Comparison of ENCODE assay signal across 24 cellular contexts in genomic region chr2:166784296-166784946, GRCh38.
DNase-seq lines count a peak whose midpoint lies in the region; ATAC-seq and TF ChIP-seq lines count a peak whose summit lies in the region.
"Had no signal": no experiment of that assay in that cellular context is flagged by ENCODE, and none has a peak within 500 bp of the region (broad histone marks: within the 10 kb centered on the region; RNA-seq: fewer than 3 reads in every experiment).

No MANE protein-coding gene starts in this region.

- CTCF ChIA-PET in WTC11 (lab: Charles Lee) = no interaction called here
- CTCF ChIA-PET in GM10248 (lab: Yijun Ruan, JAX) = no interaction called here

- ATAC-seq in WTC11 (peak; percentile 30; the same call in 1 of the 2 replicates), GM18868 (IDR thresholded peaks at IDR 0.05; ENCODE audit: unreplicated experiment) (no peak), T-helper 17 cell (no peak)
- ATAC-seq: activated T-helper 17 cell treated with anti-CD3 and anti-CD28 coated beads, Interleukin-2, amount 50 U/mL, for 72 hours; Panc1; stimulated activated memory B cell treated with anti-CD40 and anti-IgM and Interleukin-4, amounts not matched to agents 10 μg/mL and 1 μg/mL and 100 μg/mL, for 72 hours had no signal

- no peaks in the 10 kb centered on the region for H3K9me3 ChIP-seq in T-helper 17 cell (ENCODE audit: control insufficient read depth, low read length, poor library complexity, severe bottlenecking)
- H3K9me3 ChIP-seq: BE2C, Caco-2, SJSA1, uterus had no signal

- POLR2A ChIA-PET in WTC11 (lab: Charles Lee) = no interaction called here
- POLR2A ChIA-PET in GM10248 (lab: Yijun Ruan, JAX) = no interaction called here

- H3K4me1 Mint-ChIP-seq in WTC11 (peaks cover 53% of the 10 kb centered on the region), T-helper 17 cell (no peaks in the 10 kb centered on the region)
- no peaks in the 10 kb centered on the region for H3K4me1 Mint-ChIP-seq in activated CD4-positive, alpha-beta T cell treated with anti-CD3 and anti-CD28 coated beads, Interleukin-2, amount 10 ng/mL, durations not matched to agents 24 days and 14 days
- H3K4me1 Mint-ChIP-seq: activated naive CD8-positive, alpha-beta T cell treated with anti-CD3 and anti-CD28 coated beads for 36 hours; activated T-helper 17 cell treated with anti-CD3 and anti-CD28 coated beads, Interleukin-2, amount 50 U/mL, for 72 hours; central memory CD8-positive, alpha-beta T cell; stimulated activated memory B cell treated with anti-CD40 and anti-IgM and Interleukin-4, amounts not matched to agents 10 μg/mL and 1 μg/mL and 100 μg/mL, for 72 hours had no signal

- H3K4me3 Mint-ChIP-seq in WTC11 (no peak overlapping the region), T-helper 17 cell (no peak overlapping the region)
- no peak overlapping the region for H3K4me3 Mint-ChIP-seq in activated CD4-positive, alpha-beta T cell treated with anti-CD3 and anti-CD28 coated beads, Interleukin-2, amount 10 ng/mL, durations not matched to agents 24 days and 14 days
- H3K4me3 Mint-ChIP-seq: activated naive CD8-positive, alpha-beta T cell treated with anti-CD3 and anti-CD28 coated beads for 36 hours; activated T-helper 17 cell treated with anti-CD3 and anti-CD28 coated beads, Interleukin-2, amount 50 U/mL, for 72 hours; central memory CD8-positive, alpha-beta T cell; neural crest cell; stimulated activated memory B cell treated with anti-CD40 and anti-IgM and Interleukin-4, amounts not matched to agents 10 μg/mL and 1 μg/mL and 100 μg/mL, for 72 hours had no signal

- H3K27ac Mint-ChIP-seq in WTC11 (no peak overlapping the region), T-helper 17 cell (no peak overlapping the region)
- H3K27ac Mint-ChIP-seq in activated CD4-positive, alpha-beta T cell treated with anti-CD3 and anti-CD28 coated beads, Interleukin-2, amount 10 ng/mL, durations not matched to agents 24 days and 14 days = no peak overlapping the region
- H3K27ac Mint-ChIP-seq: activated naive CD8-positive, alpha-beta T cell treated with anti-CD3 and anti-CD28 coated beads for 36 hours; activated T-helper 17 cell treated with anti-CD3 and anti-CD28 coated beads, Interleukin-2, amount 50 U/mL, for 72 hours; stimulated activated memory B cell treated with anti-CD40 and anti-IgM and Interleukin-4, amounts not matched to agents 10 μg/mL and 1 μg/mL and 100 μg/mL, for 72 hours had no signal

- H3K9me3 Mint-ChIP-seq in WTC11 = no peaks in the 10 kb centered on the region
- H3K9me3 Mint-ChIP-seq in activated CD4-positive, alpha-beta T cell treated with anti-CD3 and anti-CD28 coated beads, Interleukin-2, amount 10 ng/mL, durations not matched to agents 24 days and 14 days = no peaks in the 10 kb centered on the region
- H3K9me3 Mint-ChIP-seq: activated naive CD8-positive, alpha-beta T cell treated with anti-CD3 and anti-CD28 coated beads for 36 hours; activated T-helper 17 cell treated with anti-CD3 and anti-CD28 coated beads, Interleukin-2, amount 50 U/mL, for 72 hours; neural crest cell had no signal

- peak; percentile 82 for DNase-seq in DMS153 treated with DMSO at 0.1 percent for 48 hours (lab: John Stamatoyannopoulos, UW; ENCODE audit: unreplicated experiment)
- DNase-seq in NCI-H1417 (lab: John Stamatoyannopoulos, UW) = peak in 2 of 3 experiments; percentile 33 to 85
- peak; percentile 55 for DNase-seq in NCI-H510A (lab: John Stamatoyannopoulos, UW)
- no peak for DNase-seq in WTC11 (ENCODE audit: low spot score)
- DNase-seq in activated CD4-positive, alpha-beta T cell treated with anti-CD3 and anti-CD28 coated beads, Interleukin-2, amount 10 ng/mL, durations not matched to agents 24 days and 14 days = no peak
- DNase-seq in T-helper 17 cell = no peak
- no peak for DNase-seq in GM10248 (ENCODE audit: extremely low spot score)
- DNase-seq: activated CD4-positive, alpha-beta T cell treated with anti-CD3 and anti-CD28 coated beads for 48 hours; activated naive CD8-positive, alpha-beta T cell treated with anti-CD3 and anti-CD28 coated beads for 36 hours; BE2C; Caco-2; EL; hypothalamus; NK-92 treated with Interleukin-12 subunit alpha and Interleukin-12 subunit beta, amount 100 ng/mL, for 24 hours; posterior cingulate gyrus; T-helper 1 cell; uterus had no signal

- TF ChIP-seq CTCF in WTC11 (IDR thresholded peaks at IDR 0.05) (no peak), GM10248 (IDR thresholded peaks at IDR 0.05; ENCODE audit: control extremely low read depth, extremely low read depth, low read depth, missing control alignments) (no peak)

- no peaks in the 10 kb centered on the region for H3K27me3 Mint-ChIP-seq in WTC11 (ENCODE audit: low read depth)
- H3K27me3 Mint-ChIP-seq in activated CD4-positive, alpha-beta T cell treated with anti-CD3 and anti-CD28 coated beads, Interleukin-2, amount 10 ng/mL, durations not matched to agents 24 days and 14 days = no peaks in the 10 kb centered on the region
- H3K27me3 Mint-ChIP-seq in T-helper 17 cell = no peaks in the 10 kb centered on the region
- H3K27me3 Mint-ChIP-seq: activated naive CD8-positive, alpha-beta T cell treated with anti-CD3 and anti-CD28 coated beads for 36 hours; activated T-helper 17 cell treated with anti-CD3 and anti-CD28 coated beads, Interleukin-2, amount 50 U/mL, for 72 hours; central memory CD8-positive, alpha-beta T cell; stimulated activated memory B cell treated with anti-CD40 and anti-IgM and Interleukin-4, amounts not matched to agents 10 μg/mL and 1 μg/mL and 100 μg/mL, for 72 hours had no signal

- H3K36me3 Mint-ChIP-seq in WTC11 (no peaks in the 10 kb centered on the region), T-helper 17 cell (ENCODE audit: low read depth) (no peaks in the 10 kb centered on the region)
- H3K36me3 Mint-ChIP-seq in activated CD4-positive, alpha-beta T cell treated with anti-CD3 and anti-CD28 coated beads, Interleukin-2, amount 10 ng/mL, durations not matched to agents 24 days and 14 days (ENCODE audit: low read depth) = no peaks in the 10 kb centered on the region
- H3K36me3 Mint-ChIP-seq: activated naive CD8-positive, alpha-beta T cell treated with anti-CD3 and anti-CD28 coated beads for 36 hours; stimulated activated memory B cell treated with anti-CD40 and anti-IgM and Interleukin-4, amounts not matched to agents 10 μg/mL and 1 μg/mL and 100 μg/mL, for 72 hours had no signal

- intact Hi-C loops in activated CD4-positive, alpha-beta T cell treated with anti-CD3 and anti-CD28 coated beads, Interleukin-2, amount 10 ng/mL, durations not matched to agents 24 days and 14 days (cut with micrococcal nuclease) = no loop called here

TF ChIP-seq in WTC11, 78 proteins besides CTCF, POLR2A, EP300 and RAD21:
- no peak for TF ChIP-seq IRF2 (CRISPR knock-in tag; IDR thresholded peaks at IDR 0.05; ENCODE audit: borderline replicate concordance, low read depth)
- no peak for TF ChIP-seq ZNF396 (CRISPR knock-in tag; IDR thresholded peaks at IDR 0.05; ENCODE audit: borderline replicate concordance)
- TF ChIP-seq TCF7 (CRISPR knock-in tag; IDR thresholded peaks at IDR 0.05; ENCODE audit: low read depth) = no peak
- no peak for TF ChIP-seq STAT6 (CRISPR knock-in tag; conservative IDR thresholded peaks at IDR 0.05; ENCODE audit: low read depth)
- TF ChIP-seq PREB (CRISPR knock-in tag; IDR thresholded peaks at IDR 0.05; ENCODE audit: borderline replicate concordance) = no peak

Comparison
In these comparisons a context has a peak if more than half of its experiments do, and no peak if none do; other contexts are left out.
1. DNase-seq: peak in DMS153 treated with DMSO at 0.1 percent for 48 hours (single experiment), NCI-H1417 (2 of 3) and NCI-H510A (single experiment); none in WTC11 (single experiment), activated CD4-positive, alpha-beta T cell treated with anti-CD3 and anti-CD28 coated beads, Interleukin-2, amount 10 ng/mL, durations not matched to agents 24 days and 14 days (single experiment), T-helper 17 cell (0 of 3) and GM10248 (single experiment).